In the genomic region with DNA sequence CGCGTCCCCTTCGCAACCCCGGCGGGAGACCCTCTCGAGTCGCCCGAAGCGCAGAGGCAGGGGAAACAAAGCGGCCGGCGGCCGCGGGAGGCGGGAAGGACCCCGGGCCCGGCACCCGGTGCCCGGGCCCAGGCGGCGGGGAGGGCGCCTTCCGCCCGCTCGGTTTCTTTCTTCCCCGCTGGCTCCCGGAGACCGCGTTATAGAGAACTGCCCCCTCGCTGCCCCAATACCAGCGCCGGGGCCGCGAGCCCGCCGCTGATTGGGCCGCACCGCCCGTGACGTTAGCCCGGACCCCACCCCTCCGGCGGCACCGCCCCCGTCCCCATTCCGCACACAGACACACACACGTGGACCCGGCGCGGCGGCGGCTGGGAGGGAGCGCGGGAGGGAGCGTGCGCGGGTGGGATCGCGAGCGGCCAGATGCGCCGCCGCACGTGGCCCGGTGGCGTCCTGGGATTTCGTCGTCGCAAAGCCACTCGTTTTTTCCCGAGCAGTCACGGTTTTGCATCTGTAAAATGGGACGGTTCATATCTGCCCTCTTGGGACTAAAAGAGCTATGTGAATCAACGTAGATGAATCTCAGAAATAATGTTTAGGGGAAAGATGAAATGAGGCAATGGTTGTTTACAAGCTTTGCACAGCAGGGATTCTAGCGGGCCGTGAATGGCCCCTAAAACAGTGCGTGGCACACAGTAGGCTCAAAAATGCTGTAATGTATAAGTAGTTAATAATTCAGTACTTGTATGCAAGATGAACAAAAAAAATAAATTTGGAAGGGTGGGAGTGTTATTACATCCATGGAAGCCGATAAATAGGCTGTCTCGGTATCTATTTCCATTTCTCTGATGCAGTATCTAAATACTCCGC, we compare ENCODE assay signal across 8 cellular contexts. TPM values are rescaled to one million over a fixed set of nuclear protein-coding genes. Genes with fewer than 3 reads are reported as not detected.
DNase-seq lines count a peak whose midpoint lies in the region; ATAC-seq and TF ChIP-seq lines count a peak whose summit lies in the region.

EPOP (minus strand) TSS at position 209 of the 867 bp plus-strand sequence. CDS start 462 bp downstream, outside the sequence.

- H3K27ac Mint-ChIP-seq in CD8-positive, alpha-beta T cell = no peak within 1 kb of the TSS
- peak within 1 kb of the TSS in 2 of 3 donors; percentile 12 to 29 for H3K27ac Mint-ChIP-seq in IgD-negative memory B cell
- peak within 1 kb of the TSS in 4 of 9 donors; percentile 17 to 69 (median 58) for H3K27ac Mint-ChIP-seq in naive thymus-derived CD4-positive, alpha-beta T cell
- no peak within 1 kb of the TSS for H3K27ac Mint-ChIP-seq in stimulated activated memory B cell treated with anti-CD40 and anti-IgM and Interleukin-4, amounts not matched to agents 10 μg/mL and 1 μg/mL and 100 μg/mL, for 72 hours

- H3K4me3 ChIP-seq in CD8-positive, alpha-beta T cell (ENCODE audit: low read depth, low read length) = peak within 1 kb of the TSS; percentile 58
- H3K4me3 ChIP-seq in PC-3 (ENCODE audit: low read length) (peak within 1 kb of the TSS; percentile 71), esophagus squamous epithelium (peak within 1 kb of the TSS; percentile 53 to 76 (median 64))
- H3K4me3 ChIP-seq in naive thymus-derived CD4-positive, alpha-beta T cell (ENCODE audit: low read length) = peak within 1 kb of the TSS; percentile 43

- ATAC-seq in CD8-positive, alpha-beta T cell = peak; percentile 80
- peak; percentile 71 for ATAC-seq in GM19467 (IDR thresholded peaks at IDR 0.05; ENCODE audit: unreplicated experiment)
- ATAC-seq in PC-3 = peak; percentile 90
- peak; percentile 93 for ATAC-seq in naive thymus-derived CD4-positive, alpha-beta T cell
- peak; percentile 93 for ATAC-seq in stimulated activated memory B cell treated with anti-CD40 and anti-IgM and Interleukin-4, amounts not matched to agents 10 μg/mL and 1 μg/mL and 100 μg/mL, for 72 hours

- H3K27me3 Mint-ChIP-seq in CD8-positive, alpha-beta T cell (ENCODE audit: low read depth) = peaks cover 28% of the 10 kb centered on the region
- peaks cover 45% of the 10 kb centered on the region for H3K27me3 Mint-ChIP-seq in IgD-negative memory B cell
- H3K27me3 Mint-ChIP-seq in naive thymus-derived CD4-positive, alpha-beta T cell = peaks cover 19 to 37% (median 24%) of the 10 kb centered on the region in 5 donors
- peaks cover 30% of the 10 kb centered on the region for H3K27me3 Mint-ChIP-seq in stimulated activated memory B cell treated with anti-CD40 and anti-IgM and Interleukin-4, amounts not matched to agents 10 μg/mL and 1 μg/mL and 100 μg/mL, for 72 hours

- H3K4me1 ChIP-seq in CD8-positive, alpha-beta T cell (ENCODE audit: insufficient read depth, low read length) = peaks cover 17% of the 10 kb centered on the region
- H3K4me1 ChIP-seq in PC-3 (ENCODE audit: insufficient read depth, low read length) (peaks cover 12% of the 10 kb centered on the region; the same call in 1 of the 2 replicates), esophagus squamous epithelium (peaks cover 15 to 59% (median 26%) of the 10 kb centered on the region in 3 donors)
- H3K4me1 ChIP-seq in naive thymus-derived CD4-positive, alpha-beta T cell (ENCODE audit: control insufficient read depth in 2 of 2, insufficient read depth in 2 of 2, low read length in 2 of 2) = peaks cover 5 to 7% of the 10 kb centered on the region in 2 donors

- no TSS peak for BruUV-seq in PC-3 (replicated peaks; lab: Mats Ljungman, UMichigan)

- peak within 1 kb of the TSS; percentile 92 for H3K4me2 ChIP-seq in PC-3 (ENCODE audit: low read length)

- no peaks in the 10 kb centered on the region for H3K9me2 ChIP-seq in PC-3 (replicated peaks; ENCODE audit: low read length)

- no peak for TF ChIP-seq CTCF in CD8-positive, alpha-beta T cell (IDR thresholded peaks at IDR 0.05)
- no peak for TF ChIP-seq CTCF in PC-3 (conservative IDR thresholded peaks at IDR 0.05; ENCODE audit: low read depth, low read length)
- TF ChIP-seq CTCF in esophagus squamous epithelium (IDR thresholded peaks at IDR 0.05) = peak in 1 of 6 experiments; percentile 9

- no peak within 1 kb of the TSS for H3K27ac ChIP-seq in CD8-positive, alpha-beta T cell (ENCODE audit: low read depth, low read length)
- no peak within 1 kb of the TSS for H3K27ac ChIP-seq in PC-3 (ENCODE audit: low read length)
- peak within 1 kb of the TSS in 3 of 4 donors; percentile 43 to 65 (median 58) for H3K27ac ChIP-seq in esophagus squamous epithelium
- H3K27ac ChIP-seq in naive thymus-derived CD4-positive, alpha-beta T cell (ENCODE audit: low read depth, low read length) = peak within 1 kb of the TSS; percentile 54

- CTCF ChIA-PET in CD8-positive, alpha-beta T cell (lab: Charles Lee) = interaction anchor here (0.6 to 7.7 kb wide), 7 partner anchors 32 to 247 kb away, joined by 3 to 162 read pairs (median 4); no protein-coding TSS in a partner anchor
- CTCF ChIA-PET in PC-3 (lab: Charles Lee) = interaction anchor here (0.6 kb wide), 1 partner anchor 117 kb away, joined by 3 read pairs; no protein-coding TSS in a partner anchor
- CTCF ChIA-PET in naive thymus-derived CD4-positive, alpha-beta T cell (lab: Charles Lee) = interaction anchor here (0.7 to 6.6 kb wide), 10 partner anchors 8 to 117 kb away, joined by 3 to 78 read pairs (median 3); partner anchors contain the start of gene PSMB3

- no peaks in the 10 kb centered on the region for H3K79me2 ChIP-seq in PC-3 (ENCODE audit: low read length)

- H3K36me3 ChIP-seq in CD8-positive, alpha-beta T cell (ENCODE audit: insufficient read depth, low read length) = no peaks in the 10 kb centered on the region
- H3K36me3 ChIP-seq in PC-3 (ENCODE audit: low read depth, low read length) (no peaks in the 10 kb centered on the region), esophagus squamous epithelium (no peaks in the 10 kb centered on the region)
- H3K36me3 ChIP-seq in naive thymus-derived CD4-positive, alpha-beta T cell (ENCODE audit: control insufficient read depth in 2 of 3, insufficient read depth in 3 of 3, low read length in 3 of 3) = no peaks in the 10 kb centered on the region

- H4K20me1 ChIP-seq in PC-3 (ENCODE audit: low read length) = no peaks in the 10 kb centered on the region

- no peaks in the 10 kb centered on the region for H3K9me3 Mint-ChIP-seq in CD8-positive, alpha-beta T cell
- no peaks in the 10 kb centered on the region for H3K9me3 Mint-ChIP-seq in IgD-negative memory B cell
- H3K9me3 Mint-ChIP-seq in naive thymus-derived CD4-positive, alpha-beta T cell = peaks cover 0 to 1% (median 0%) of the 10 kb centered on the region in 11 donors
- H3K9me3 Mint-ChIP-seq in stimulated activated memory B cell treated with anti-CD40 and anti-IgM and Interleukin-4, amounts not matched to agents 10 μg/mL and 1 μg/mL and 100 μg/mL, for 72 hours = no peaks in the 10 kb centered on the region

- no peaks in the 10 kb centered on the region for H3K9me3 ChIP-seq in CD8-positive, alpha-beta T cell (ENCODE audit: low read length)
- no peaks in the 10 kb centered on the region for H3K9me3 ChIP-seq in PC-3 (ENCODE audit: low read length)
- H3K9me3 ChIP-seq in esophagus squamous epithelium = no peaks in the 10 kb centered on the region
- H3K9me3 ChIP-seq in naive thymus-derived CD4-positive, alpha-beta T cell (ENCODE audit: control insufficient read depth in 2 of 3, low read length in 3 of 3) = no peaks in the 10 kb centered on the region

- peak in 2 of 4 donors; percentile 57 to 73 for TF ChIP-seq POLR2A in esophagus squamous epithelium (IDR thresholded peaks at IDR 0.05)

- peaks cover 26% of the 10 kb centered on the region for H3K4me1 Mint-ChIP-seq in CD8-positive, alpha-beta T cell (ENCODE audit: low read depth)
- peaks cover 11 to 20% (median 18%) of the 10 kb centered on the region in 3 donors for H3K4me1 Mint-ChIP-seq in IgD-negative memory B cell
- peaks cover 8 to 30% (median 23%) of the 10 kb centered on the region in 7 donors for H3K4me1 Mint-ChIP-seq in naive thymus-derived CD4-positive, alpha-beta T cell
- peaks cover 43% of the 10 kb centered on the region for H3K4me1 Mint-ChIP-seq in stimulated activated memory B cell treated with anti-CD40 and anti-IgM and Interleukin-4, amounts not matched to agents 10 μg/mL and 1 μg/mL and 100 μg/mL, for 72 hours

- H3K9ac ChIP-seq in PC-3 (ENCODE audit: low read length) = peak within 1 kb of the TSS; percentile 62

- no peaks in the 10 kb centered on the region for H3F3A ChIP-seq in PC-3 (ENCODE audit: low read length, unreplicated experiment)

- peak; percentile 51 to 84 (median 77) for DNase-seq in CD8-positive, alpha-beta T cell
- peak; percentile 78 for DNase-seq in PC-3
- peak; percentile 88 for DNase-seq in activated T-cell treated with anti-CD3 and anti-CD28 coated beads, Interleukin-2, amount 50 U/mL, for 1 hour
- peak; percentile 35 for DNase-seq in esophagus squamous epithelium (lab: John Stamatoyannopoulos, UW)
- DNase-seq in naive thymus-derived CD4-positive, alpha-beta T cell = peak; percentile 67 to 95 (median 71)

- peak within 1 kb of the TSS; percentile 75 for H3K4me3 Mint-ChIP-seq in CD8-positive, alpha-beta T cell
- H3K4me3 Mint-ChIP-seq in IgD-negative memory B cell = peak within 1 kb of the TSS; percentile 79 to 90 (median 80)
- H3K4me3 Mint-ChIP-seq in naive thymus-derived CD4-positive, alpha-beta T cell = peak within 1 kb of the TSS; percentile 63 to 80 (median 75)
- peak within 1 kb of the TSS; percentile 68 for H3K4me3 Mint-ChIP-seq in stimulated activated memory B cell treated with anti-CD40 and anti-IgM and Interleukin-4, amounts not matched to agents 10 μg/mL and 1 μg/mL and 100 μg/mL, for 72 hours

- 12 to 26% methylated on average over 8 to 19 of the region's 80 CpGs for WGBS in esophagus squamous epithelium, 2 donors

- intact Hi-C loops in CD8-positive, alpha-beta T cell (cut with DNase I, micrococcal nuclease) = loop anchor here (2.0 to 5.0 kb wide), 2 partner anchors 77 to 116 kb away; partner anchors contain the start of gene PSMB3 (in 2 of the 2)
- intact Hi-C loops in PC-3 (cut with micrococcal nuclease) = no loop called here
- intact Hi-C loops in esophagus squamous epithelium (cut with DNase I) = loop anchor here (2.0 kb wide), 1 partner anchor 30 kb away; the partner anchor contains the start of gene MLLT6
- intact Hi-C loops in naive thymus-derived CD4-positive, alpha-beta T cell (cut with micrococcal nuclease) = loop anchor here (2.0 to 10.0 kb wide), 4 partner anchors 116 to 480 kb away; partner anchors contain the start of gene PLXDC1 (in 2 of the 2)

- peaks cover 14% of the 10 kb centered on the region for H3K27me3 ChIP-seq in CD8-positive, alpha-beta T cell (ENCODE audit: insufficient read depth, low read length)
- H3K27me3 ChIP-seq in PC-3 (ENCODE audit: low read length) = no peaks in the 10 kb centered on the region
- H3K27me3 ChIP-seq in esophagus squamous epithelium = peaks cover 0 to 63% (median 13%) of the 10 kb centered on the region in 4 donors
- peaks cover 0 to 12% of the 10 kb centered on the region in 2 donors for H3K27me3 ChIP-seq in naive thymus-derived CD4-positive, alpha-beta T cell (ENCODE audit: control insufficient read depth in 2 of 2, insufficient read depth in 2 of 2, low read length in 2 of 2)

- peak within 1 kb of the TSS; percentile 81 for H2AFZ ChIP-seq in PC-3 (ENCODE audit: low read length)

- H3K36me3 Mint-ChIP-seq in CD8-positive, alpha-beta T cell = no peaks in the 10 kb centered on the region
- peaks cover 3% of the 10 kb centered on the region for H3K36me3 Mint-ChIP-seq in IgD-negative memory B cell
- H3K36me3 Mint-ChIP-seq in naive thymus-derived CD4-positive, alpha-beta T cell = peaks cover 0 to 5% (median 0%) of the 10 kb centered on the region in 5 donors
- no peaks in the 10 kb centered on the region for H3K36me3 Mint-ChIP-seq in stimulated activated memory B cell treated with anti-CD40 and anti-IgM and Interleukin-4, amounts not matched to agents 10 μg/mL and 1 μg/mL and 100 μg/mL, for 72 hours

- POLR2A ChIA-PET in CD8-positive, alpha-beta T cell (lab: Charles Lee) = interaction anchor here (1.7 to 1.9 kb wide), 2 partner anchors 30 to 56 kb away, joined by 6 to 7 read pairs; partner anchors contain the start of gene MLLT6
- POLR2A ChIA-PET in PC-3 (lab: Charles Lee; ENCODE audit: unreplicated experiment) = no interaction called here
- POLR2A ChIA-PET in naive thymus-derived CD4-positive, alpha-beta T cell (lab: Charles Lee) = interaction anchor here (1.2 to 1.9 kb wide), 5 partner anchors 25 to 179 kb away, joined by 3 to 5 read pairs (median 5); partner anchors contain the start of genes CISD3 and RPL23

RNA-seq across cellular contexts. Expression of gene EPOP, which starts in this region (rescaled TPM):
- under 1 TPM; 0.89 to 0.98 TPM for total RNA-seq in CD8-positive, alpha-beta T cell
- not detected for polyA plus RNA-seq in IgD-negative memory B cell
- 12.6 and 17.7 TPM in 2 replicates for total RNA-seq in PC-3 (2014; rRNA removed)
- 1 to 10 TPM; 1.8 to 3.2 (median 2.8) TPM for total RNA-seq in esophagus squamous epithelium
- total RNA-seq in naive thymus-derived CD4-positive, alpha-beta T cell = 10 to 100 TPM in 1 of 5 experiments, under 1 TPM in 4; 0.19 to 13.4 (median 0.34) TPM
- polyA plus RNA-seq in naive thymus-derived CD4-positive, alpha-beta T cell = not detected

Comparison
In these comparisons a context has a peak if more than half of its experiments do, and no peak if none do; other contexts are left out.
1. Peak in DNase-seq, ATAC-seq and H3K4me3 ChIP-seq in CD8-positive, alpha-beta T cell; RNA of the gene not detected or under 1 TPM.
2. DNase-seq: peak in every context shown above with its lines; median percentile 88 in activated T-cell treated with anti-CD3 and anti-CD28 coated beads, Interleukin-2, amount 50 U/mL, for 1 hour; 78 in PC-3; 77 in CD8-positive, alpha-beta T cell; 71 in naive thymus-derived CD4-positive, alpha-beta T cell; 35 in esophagus squamous epithelium.
3. H3K27ac ChIP-seq: peak in esophagus squamous epithelium (3 of 4) and naive thymus-derived CD4-positive, alpha-beta T cell (single experiment); none in CD8-positive, alpha-beta T cell (single experiment) and PC-3 (single experiment).
4. H3K27ac Mint-ChIP-seq: peak in IgD-negative memory B cell (2 of 3); none in CD8-positive, alpha-beta T cell (single experiment) and stimulated activated memory B cell treated with anti-CD40 and anti-IgM and Interleukin-4, amounts not matched to agents 10 μg/mL and 1 μg/mL and 100 μg/mL, for 72 hours (single experiment).
5. Peak in every context shown above with its lines, with median percentiles within 50 percentile points of each other: ATAC-seq, H3K4me3 ChIP-seq and H3K4me3 Mint-ChIP-seq.